ENCODE assay signal across 1 cellular context in the genomic region with DNA sequence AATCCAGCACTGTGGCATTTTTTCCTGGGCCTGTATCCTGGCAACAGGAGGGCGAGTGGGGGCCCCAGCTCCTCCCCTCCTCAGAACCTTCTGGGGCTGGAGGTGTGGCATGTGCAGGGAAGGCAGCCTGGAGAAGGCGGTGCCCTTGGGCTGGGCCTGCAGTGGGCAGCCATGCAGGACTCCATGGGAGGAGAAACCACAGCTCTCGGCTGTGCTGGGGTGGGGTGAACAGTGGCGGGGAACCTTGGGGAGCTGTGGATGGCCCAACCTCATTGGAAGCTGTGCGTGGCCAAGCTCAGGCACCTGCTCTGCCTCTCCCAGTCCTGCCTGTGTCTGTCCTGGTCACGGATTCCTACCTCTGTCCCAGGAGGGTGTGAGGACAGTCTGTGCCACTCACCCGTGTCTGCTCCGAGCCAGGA.
A peak's percentile ranks its signal among the peaks of the same experiment; 100 is the strongest.
TF ChIP-seq lines count a peak whose summit lies in the region.

No MANE protein-coding gene starts in this region.

TF ChIP-seq in Ishikawa, 13 proteins besides CTCF, POLR2A, EP300 and RAD21 (continued from another document):
- TF ChIP-seq, protein P1, sequence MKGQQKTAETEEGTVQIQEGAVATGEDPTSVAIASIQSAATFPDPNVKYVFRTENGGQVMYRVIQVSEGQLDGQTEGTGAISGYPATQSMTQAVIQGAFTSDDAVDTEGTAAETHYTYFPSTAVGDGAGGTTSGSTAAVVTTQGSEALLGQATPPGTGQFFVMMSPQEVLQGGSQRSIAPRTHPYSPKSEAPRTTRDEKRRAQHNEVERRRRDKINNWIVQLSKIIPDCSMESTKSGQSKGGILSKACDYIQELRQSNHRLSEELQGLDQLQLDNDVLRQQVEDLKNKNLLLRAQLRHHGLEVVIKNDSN (IDR thresholded peaks at IDR 0.05) = no peak; the same call in 1 of the 2 replicates
- TF ChIP-seq TEAD4 (IDR thresholded peaks at IDR 0.05) (no peak), TAF1 (IDR thresholded peaks at IDR 0.05; ENCODE audit: low read depth) (no peak)
- TF ChIP-seq, protein P2, sequence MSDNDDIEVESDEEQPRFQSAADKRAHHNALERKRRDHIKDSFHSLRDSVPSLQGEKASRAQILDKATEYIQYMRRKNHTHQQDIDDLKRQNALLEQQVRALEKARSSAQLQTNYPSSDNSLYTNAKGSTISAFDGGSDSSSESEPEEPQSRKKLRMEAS (IDR thresholded peaks at IDR 0.05) = peak; percentile 80
